In genomic region chr12:120584343-120585149, GRCh38 we compare ENCODE assay signal across 8 cellular contexts. TPM values are rescaled to one million over a fixed set of nuclear protein-coding genes. Genes with fewer than 3 reads are reported as not detected.
A peak's percentile ranks its signal among the peaks of the same experiment; 100 is the strongest.
DNase-seq lines count a peak whose midpoint lies in the region; ATAC-seq, FAIRE-seq and TF ChIP-seq lines count a peak whose summit lies in the region.

No MANE protein-coding gene starts in this region.

- no peaks in the 10 kb centered on the region for H3K9me3 ChIP-seq in WERI-Rb-1 (ENCODE audit: severe bottlenecking)

- intact Hi-C loops in left colon (cut with DNase I, micrococcal nuclease), result loop anchor here in 1 of 2 donors (10.0 kb wide), 2 partner anchors 60 to 390 kb away; partner anchors contain the start of genes CABP1 and HNF1A

- no peak for FAIRE-seq in bronchial epithelial cell (lab: Jason Lieb, UNC)

- no peak overlapping the region for H3K27ac ChIP-seq in WERI-Rb-1

- TF ChIP-seq CTCF in WERI-Rb-1 (IDR thresholded peaks at IDR 0.05; ENCODE audit: low read depth, low read length) (peak; percentile 26; the same call in 1 of the 2 replicates), bronchial epithelial cell (IDR thresholded peaks at IDR 0.05; ENCODE audit: insufficient read depth, low read length, severe bottlenecking) (peak; percentile 46)

- DNase-seq in COLO668 (lab: John Stamatoyannopoulos, UW; ENCODE audit: unreplicated experiment) (peak; percentile 68), LoVo (ENCODE audit: low spot score) (peak; percentile 70), WERI-Rb-1 (peak; percentile 43), bronchial epithelial cell (ENCODE audit: low read depth) (no peak), left colon (peak; percentile 76 to 78), GF-D8 (lab: John Stamatoyannopoulos, UW) (no peak)
- DNase-seq in stimulated activated CD4-positive, alpha-beta T cell treated with anti-CD3 and anti-CD28 coated beads, Interleukin-1b, Interleukin-23, amount 100 ng/mL, for 4 hours (ENCODE audit: low read depth in 2 of 2), result peak; percentile 44 to 53

- H3K4me3 ChIP-seq in WERI-Rb-1 (ENCODE audit: low read depth, low read length) (peak overlapping the region; percentile 41), bronchial epithelial cell (ENCODE audit: low read depth, low read length) (peak overlapping the region; percentile 30)

- H3K36me3 ChIP-seq in WERI-Rb-1, result peaks cover 3% of the 10 kb centered on the region
- no peaks in the 10 kb centered on the region for H3K36me3 ChIP-seq in bronchial epithelial cell (ENCODE audit: control insufficient read depth, insufficient read depth, low read length)

- H3K27me3 ChIP-seq in WERI-Rb-1 (ENCODE audit: insufficient read depth, low read depth, severe bottlenecking) (peaks cover 23% of the 10 kb centered on the region), bronchial epithelial cell (ENCODE audit: control insufficient read depth, insufficient read depth, low read length) (no peaks in the 10 kb centered on the region)

- peak; percentile 65 for ATAC-seq in left colon
- ATAC-seq in GM19035 (IDR thresholded peaks at IDR 0.05; ENCODE audit: unreplicated experiment), result no peak

RNA-seq across cellular contexts. Expression of gene POP5, which starts 3.3 kb away (rescaled TPM):
- total RNA-seq in bronchial epithelial cell, result 26.3 and 33.2 TPM in 2 replicates
- total RNA-seq in left colon, result 10 to 100 TPM; 28.5 to 34.5 TPM

RNA-seq across cellular contexts. Expression of gene RNF10, which starts 50.4 kb away (rescaled TPM):
- total RNA-seq in bronchial epithelial cell (138 and 157 TPM in 2 replicates), left colon (100 to 1,000 TPM; 211 to 223 TPM)

RNA-seq across cellular contexts. Expression of gene COQ5, which starts 55.6 kb away (rescaled TPM):
- total RNA-seq in bronchial epithelial cell, result 32.9 and 38.9 TPM in 2 replicates
- 10 to 100 TPM; 31.2 to 35.1 TPM for total RNA-seq in left colon

RNA-seq across cellular contexts. Expression of gene CABP1, which starts 55.9 kb away (rescaled TPM):
- total RNA-seq in bronchial epithelial cell (not detected in 2 replicates), left colon (1 to 10 TPM; 1.2 to 2.5 TPM)

Comparison
In these comparisons a context has a peak if more than half of its experiments do, and no peak if none do; other contexts are left out.
1. DNase-seq: peak in COLO668 (single experiment), LoVo (single experiment), WERI-Rb-1 (single experiment), left colon (2 of 2) and stimulated activated CD4-positive, alpha-beta T cell treated with anti-CD3 and anti-CD28 coated beads, Interleukin-1b, Interleukin-23, amount 100 ng/mL, for 4 hours (2 of 2); none in bronchial epithelial cell (single experiment) and GF-D8 (single experiment).